ENCODE assay signal across 1 cellular context in genomic region chr1:204503122-204503912, GRCh38.
TF ChIP-seq lines count a peak whose summit lies in the region.

No MANE protein-coding gene starts in this region.

TF ChIP-seq in GM12878, 131 proteins besides CTCF, POLR2A, EP300 and RAD21 (continued from another document):
- TF ChIP-seq E2F8 (IDR thresholded peaks at IDR 0.05; ENCODE audit: low read depth, partially characterized antibody) = no peak
- TF ChIP-seq WRNIP1 (IDR thresholded peaks at IDR 0.05; ENCODE audit: borderline replicate concordance, low read depth, low read length) = no peak
- TF ChIP-seq ZNF592 (IDR thresholded peaks at IDR 0.05) = peak; percentile 83
- TF ChIP-seq SREBF1 (IDR thresholded peaks at IDR 0.05; ENCODE audit: low read length) = no peak
- TF ChIP-seq MAX (IDR thresholded peaks at IDR 0.05; ENCODE audit: low read depth, low read length) = no peak
- TF ChIP-seq KAT2A (conservative IDR thresholded peaks at IDR 0.05; ENCODE audit: control insufficient read depth, low read depth, low read length) = no peak
- no peak for TF ChIP-seq HCFC1 (IDR thresholded peaks at IDR 0.05; ENCODE audit: low read length)
- TF ChIP-seq ZBTB40 (IDR thresholded peaks at IDR 0.05; ENCODE audit: borderline replicate concordance) = no peak
- TF ChIP-seq ZSCAN29 (IDR thresholded peaks at IDR 0.05) = no peak
- no peak for TF ChIP-seq MEF2A (IDR thresholded peaks at IDR 0.05; ENCODE audit: insufficient read depth, low read depth, low read length)
- TF ChIP-seq IRF3 (IDR thresholded peaks at IDR 0.05) = no peak
- TF ChIP-seq FOS (IDR thresholded peaks at IDR 0.05; ENCODE audit: borderline replicate concordance, extremely low read depth, insufficient read length) = no peak
- no peak for TF ChIP-seq CBX3 (IDR thresholded peaks at IDR 0.05; ENCODE audit: borderline replicate concordance, low read depth)
- no peak for TF ChIP-seq CHD1 (IDR thresholded peaks at IDR 0.05; ENCODE audit: low read depth, low read length)
- TF ChIP-seq ZNF24 (IDR thresholded peaks at IDR 0.05) = 0 out of 2 replicates have a peak, but pooled peaks have one; percentile 20
- peak; percentile 90; the same call in 1 of the 2 replicates for TF ChIP-seq SMC3 (IDR thresholded peaks at IDR 0.05; ENCODE audit: borderline replicate concordance, low read length)
- no peak for TF ChIP-seq MLLT1 (IDR thresholded peaks at IDR 0.05)
- TF ChIP-seq NKRF (conservative IDR thresholded peaks at IDR 0.05) = no peak
